8 cellular contexts compared by ENCODE assay signal in the genomic region with DNA sequence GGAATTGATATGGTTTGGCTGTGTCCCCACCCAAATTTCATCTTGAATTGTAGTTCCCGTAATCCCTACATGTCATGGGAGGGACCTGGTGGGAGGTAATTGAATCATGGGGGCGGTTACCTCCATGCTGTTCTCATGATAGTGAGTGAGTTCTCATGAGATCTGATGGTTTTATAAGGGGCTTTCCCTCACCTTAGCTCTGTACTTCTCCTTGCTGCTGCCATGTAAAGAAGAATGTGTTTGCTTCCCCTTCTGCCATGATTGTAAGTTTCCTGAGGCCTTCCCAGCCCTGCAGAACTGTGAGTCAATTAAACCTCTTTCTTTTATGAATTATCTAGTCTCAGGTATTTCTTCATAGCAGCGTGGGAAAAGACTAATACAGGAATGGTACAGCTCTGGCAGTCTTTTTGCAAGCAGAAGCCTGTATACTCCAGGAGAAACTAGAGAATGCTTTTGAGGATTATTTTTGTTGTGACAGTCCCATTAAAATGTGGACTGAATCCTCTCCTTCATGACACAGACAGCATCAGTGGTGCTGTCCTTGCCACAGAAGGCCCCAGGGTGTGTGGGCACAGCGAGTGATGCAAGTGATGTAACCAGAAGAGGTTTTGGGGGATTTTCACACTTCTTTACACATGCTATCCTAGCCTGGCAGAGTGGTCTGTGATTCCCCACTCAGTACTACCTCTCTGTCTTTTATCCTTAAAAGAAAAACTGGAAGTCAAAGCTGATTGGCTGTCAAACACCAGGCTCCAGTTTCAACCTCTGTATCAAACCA. TPM values are rescaled to one million over a fixed set of nuclear protein-coding genes. Genes with fewer than 3 reads are reported as not detected.
A peak's percentile ranks its signal among the peaks of the same experiment; 100 is the strongest.
DNase-seq lines count a peak whose midpoint lies in the region; ATAC-seq and TF ChIP-seq lines count a peak whose summit lies in the region.
"Not testable (repeated sequence)": the region's sequence is repeated elsewhere in the genome, so short reads cannot be mapped to it uniquely, and the experiment has no call there.

No MANE protein-coding gene starts in this region.

- intact Hi-C loops in CD14-positive monocyte (cut with micrococcal nuclease); OCI-LY7 (cut with micrococcal nuclease; ENCODE audit: unreplicated experiment): not testable (repeated sequence)

- CTCF ChIA-PET in OCI-LY7 (lab: Charles Lee; ENCODE audit: unreplicated experiment), result not testable (repeated sequence)
- CTCF ChIA-PET in activated CD8-positive, alpha-beta memory T cell treated with anti-CD3 and anti-CD28 coated beads, Interleukin-2, amount 10 ng/mL, durations not matched to agents 7 days and 5 days (lab: Charles Lee), result interaction anchor here (2.2 kb wide), 1 partner anchor 20 kb away, joined by 5 read pairs; a partner anchor contains a TSS

- H3K27ac ChIP-seq in OCI-LY7 (ENCODE audit: low read depth, low read length, poor library complexity, severe bottlenecking), result not testable (repeated sequence)

- H3K36me3 ChIP-seq in OCI-LY7 (ENCODE audit: insufficient read depth, low read length), result not testable (repeated sequence)

- peak overlapping the region; percentile 13; the same call in 1 of the 2 replicates for H3K4me2 ChIP-seq in OCI-LY7 (ENCODE audit: low read length)

- H2AFZ ChIP-seq in OCI-LY7 (ENCODE audit: low read length), result not testable (repeated sequence)

- TF ChIP-seq CTCF in CD14-positive monocyte (IDR thresholded peaks at IDR 0.05); OCI-LY7 (conservative IDR thresholded peaks at IDR 0.05; ENCODE audit: low read length): not testable (repeated sequence)

- peaks cover 98% of the 10 kb centered on the region for H3K4me1 ChIP-seq in OCI-LY7 (ENCODE audit: insufficient read depth, low read length, poor library complexity, severe bottlenecking)

- not testable (repeated sequence) for DNase-seq in CD14-positive monocyte (ENCODE audit: low spot score); OCI-LY7 (ENCODE audit: low spot score); activated CD8-positive, alpha-beta memory T cell treated with anti-CD3 and anti-CD28 coated beads, Interleukin-2, amount 10 ng/mL, durations not matched to agents 7 days and 5 days; naive B cell
- DNase-seq in activated naive CD8-positive, alpha-beta T cell treated with anti-CD3 and anti-CD28 coated beads for 36 hours, result peak; percentile 62
- DNase-seq in stimulated activated CD8-positive, alpha-beta memory T cell treated with anti-CD3 and anti-CD28 coated beads, Interleukin-2, amount 100 ng/mL, for 48 hours (ENCODE audit: low read depth in 2 of 2), result peak; percentile 36 to 55

- H3K4me1 Mint-ChIP-seq in CD14-positive monocyte (peaks cover 65% of the 10 kb centered on the region), naive B cell (peaks cover 64 to 91% (median 82%) of the 10 kb centered on the region in 3 donors)
- H3K4me1 Mint-ChIP-seq in activated CD8-positive, alpha-beta memory T cell treated with anti-CD3 and anti-CD28 coated beads, Interleukin-2, amount 10 ng/mL, durations not matched to agents 7 days and 5 days, result peaks cover 63% of the 10 kb centered on the region
- peaks cover 77% of the 10 kb centered on the region for H3K4me1 Mint-ChIP-seq in activated naive CD8-positive, alpha-beta T cell treated with anti-CD3 and anti-CD28 coated beads for 36 hours

- ATAC-seq in GM19351 (IDR thresholded peaks at IDR 0.05; ENCODE audit: unreplicated experiment), result peak; percentile 32
- peak; percentile 51 for ATAC-seq in HG02884 (IDR thresholded peaks at IDR 0.05; ENCODE audit: unreplicated experiment)
- peak; percentile 38 for ATAC-seq in activated CD8-positive, alpha-beta memory T cell treated with anti-CD3 and anti-CD28 coated beads, Interleukin-2, amount 10 ng/mL, durations not matched to agents 7 days and 5 days
- ATAC-seq in naive B cell (ENCODE audit: low read depth in 2 of 2), result peak; percentile 63 to 73

- not testable (repeated sequence) for H3K9me2 ChIP-seq in OCI-LY7 (ENCODE audit: insufficient read depth, low read length)

- POLR2A ChIA-PET in OCI-LY7 (lab: Charles Lee), result interaction anchor here (0.8 to 1.2 kb wide), 2 partner anchors 9 to 18 kb away, joined by 3 to 4 read pairs; no protein-coding TSS in a partner anchor

- not testable (repeated sequence) for H3K4me3 Mint-ChIP-seq in CD14-positive monocyte; activated CD8-positive, alpha-beta memory T cell treated with anti-CD3 and anti-CD28 coated beads, Interleukin-2, amount 10 ng/mL, durations not matched to agents 7 days and 5 days; activated naive CD8-positive, alpha-beta T cell treated with anti-CD3 and anti-CD28 coated beads for 36 hours
- peak overlapping the region in 6 of 8 donors; percentile 17 to 73 (median 32) for H3K4me3 Mint-ChIP-seq in naive B cell

- H4K20me1 ChIP-seq in OCI-LY7 (ENCODE audit: insufficient read depth, low read length), result not testable (repeated sequence)

- not testable (repeated sequence) for H3K9me3 ChIP-seq in OCI-LY7 (ENCODE audit: low read length)

- peaks cover 6 to 12% of the 10 kb centered on the region in 2 donors for H3K36me3 Mint-ChIP-seq in CD14-positive monocyte
- not testable (repeated sequence) for H3K36me3 Mint-ChIP-seq in activated CD8-positive, alpha-beta memory T cell treated with anti-CD3 and anti-CD28 coated beads, Interleukin-2, amount 10 ng/mL, durations not matched to agents 7 days and 5 days
- peaks cover 22% of the 10 kb centered on the region for H3K36me3 Mint-ChIP-seq in activated naive CD8-positive, alpha-beta T cell treated with anti-CD3 and anti-CD28 coated beads for 36 hours
- peaks cover 13 to 16% of the 10 kb centered on the region in 2 donors for H3K36me3 Mint-ChIP-seq in naive B cell

- H3K79me2 ChIP-seq in OCI-LY7 (ENCODE audit: insufficient read depth, low read depth, low read length), result peaks cover 95% of the 10 kb centered on the region

- not testable (repeated sequence) for H3K9me3 Mint-ChIP-seq in CD14-positive monocyte; activated CD8-positive, alpha-beta memory T cell treated with anti-CD3 and anti-CD28 coated beads, Interleukin-2, amount 10 ng/mL, durations not matched to agents 7 days and 5 days (ENCODE audit: low read depth); activated naive CD8-positive, alpha-beta T cell treated with anti-CD3 and anti-CD28 coated beads for 36 hours
- H3K9me3 Mint-ChIP-seq in naive B cell, result peaks cover 0 to 12% (median 4%) of the 10 kb centered on the region in 7 donors

- H3K27me3 Mint-ChIP-seq in CD14-positive monocyte (ENCODE audit: low read depth in 3 of 3); activated CD8-positive, alpha-beta memory T cell treated with anti-CD3 and anti-CD28 coated beads, Interleukin-2, amount 10 ng/mL, durations not matched to agents 7 days and 5 days; activated naive CD8-positive, alpha-beta T cell treated with anti-CD3 and anti-CD28 coated beads for 36 hours; naive B cell: not testable (repeated sequence)

- peak overlapping the region in 5 of 7 donors; percentile 30 to 80 (median 76) for H3K27ac Mint-ChIP-seq in CD14-positive monocyte
- peak overlapping the region; percentile 12 for H3K27ac Mint-ChIP-seq in activated CD8-positive, alpha-beta memory T cell treated with anti-CD3 and anti-CD28 coated beads, Interleukin-2, amount 10 ng/mL, durations not matched to agents 7 days and 5 days
- peak overlapping the region; percentile 94 for H3K27ac Mint-ChIP-seq in activated naive CD8-positive, alpha-beta T cell treated with anti-CD3 and anti-CD28 coated beads for 36 hours
- peak overlapping the region; percentile 41 to 92 (median 72) for H3K27ac Mint-ChIP-seq in naive B cell

- not testable (repeated sequence) for H3K4me3 ChIP-seq in OCI-LY7 (ENCODE audit: low read depth, low read length, poor library complexity, severe bottlenecking)

- not testable (repeated sequence) for BruUV-seq in OCI-LY7 (replicated peaks; lab: Mats Ljungman, UMichigan)

RNA-seq across cellular contexts. Expression of a gene that starts 20.1 kb away (rescaled TPM):
- polyA plus RNA-seq in CD14-positive monocyte (10 to 100 TPM; 26.8 to 32.5 TPM), naive B cell (ENCODE audit: low read depth in 6 of 6) (10 to 100 TPM; 65.7 to 92.7 (median 69.1) TPM)
- 41.6 and 42.8 TPM in 2 replicates for total RNA-seq in OCI-LY7 (2014; rRNA removed; shearing (Covaris generic))
- total RNA-seq in OCI-LY7 (2022), result 34.1 and 41.1 TPM in 2 replicates
- 10 to 100 TPM; 24.4 to 36.8 TPM for total RNA-seq in activated CD8-positive, alpha-beta memory T cell treated with anti-CD3 and anti-CD28 coated beads, Interleukin-2, amount 10 ng/mL, durations not matched to agents 7 days and 5 days
- total RNA-seq in activated naive CD8-positive, alpha-beta T cell treated with anti-CD3 and anti-CD28 coated beads for 36 hours, result 10 to 100 TPM; 19.1 to 19.6 TPM

Comparison
In these comparisons a context has a peak if more than half of its experiments do, and no peak if none do; other contexts are left out.
1. H3K27ac Mint-ChIP-seq: peak in every context shown above with its lines; median percentile 94 in activated naive CD8-positive, alpha-beta T cell treated with anti-CD3 and anti-CD28 coated beads for 36 hours; 76 in CD14-positive monocyte; 72 in naive B cell; 12 in activated CD8-positive, alpha-beta memory T cell treated with anti-CD3 and anti-CD28 coated beads, Interleukin-2, amount 10 ng/mL, durations not matched to agents 7 days and 5 days.